Comparison of ENCODE assay signal across 8 cellular contexts in the genomic region with DNA sequence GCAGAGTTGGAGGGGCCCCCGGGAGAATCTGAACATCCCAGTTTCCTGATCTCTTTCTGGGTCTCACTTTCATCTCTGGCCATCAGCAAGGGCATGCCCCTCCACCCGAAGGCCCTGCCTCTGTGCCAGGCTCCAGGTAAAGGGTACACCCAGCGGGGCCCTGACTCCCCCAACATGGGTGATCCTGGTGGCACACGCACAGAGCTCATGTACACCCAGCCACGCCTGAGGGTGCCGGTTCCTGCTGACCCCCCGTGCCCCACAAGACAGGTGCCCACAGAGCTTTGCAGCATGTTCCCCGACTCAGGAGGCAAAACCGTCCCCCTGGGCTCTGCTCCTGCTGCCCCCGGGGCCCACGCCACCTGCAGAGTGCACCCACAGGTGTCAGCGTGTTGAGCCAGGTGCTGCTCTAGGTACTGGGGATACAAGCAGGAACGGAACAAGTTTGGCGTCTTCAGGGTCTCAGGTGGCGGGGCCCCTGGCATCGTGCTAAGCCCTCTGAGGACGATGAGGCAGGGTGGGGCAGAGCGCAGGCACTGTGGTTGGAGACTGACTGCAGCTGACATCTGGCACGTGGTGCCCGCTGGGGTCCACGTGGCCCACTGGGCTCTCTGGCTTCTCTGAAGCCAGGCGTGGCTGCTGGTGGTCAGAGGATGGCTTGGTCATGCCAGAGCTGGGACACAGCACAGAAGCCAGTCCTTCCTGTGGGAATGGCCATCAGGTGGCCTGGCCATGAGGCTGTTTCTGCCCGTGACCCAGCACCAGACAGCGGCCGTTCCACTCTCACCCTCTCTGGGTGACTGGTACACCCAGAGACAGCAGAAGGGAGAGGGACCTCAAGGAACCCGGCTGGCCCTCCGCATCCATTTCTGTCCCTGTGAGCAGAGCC. TPM values are rescaled to one million over a fixed set of nuclear protein-coding genes. Genes with fewer than 3 reads are reported as not detected.
DNase-seq lines count a peak whose midpoint lies in the region; ATAC-seq and TF ChIP-seq lines count a peak whose summit lies in the region.
"Had no signal": no experiment of that assay in that cellular context is flagged by ENCODE, and none has a peak within 500 bp of the region (broad histone marks: within the 10 kb centered on the region; RNA-seq: fewer than 3 reads in every experiment).

No MANE protein-coding gene starts in this region.

- no peak for TF ChIP-seq POLR2A in sigmoid colon (IDR thresholded peaks at IDR 0.05)

- H3K27ac Mint-ChIP-seq in activated naive CD8-positive, alpha-beta T cell treated with anti-CD3 and anti-CD28 coated beads, Interleukin-2, amount 50 U/mL, for 24 hours = no peak overlapping the region

- no peaks in the 10 kb centered on the region for H3K9me3 Mint-ChIP-seq in activated naive CD8-positive, alpha-beta T cell treated with anti-CD3 and anti-CD28 coated beads, Interleukin-2, amount 50 U/mL, for 24 hours

- H3K27ac ChIP-seq in sigmoid colon = peak overlapping the region; percentile 87 to 98 (median 95)
- H3K27ac ChIP-seq: upper lobe of right lung had no signal

- H3K9ac ChIP-seq in adipocyte (ENCODE audit: low read length) = peak overlapping the region; percentile 85

- no peak for TF ChIP-seq EP300 in sigmoid colon (IDR thresholded peaks at IDR 0.05)

- no peaks in the 10 kb centered on the region for H3K4me1 Mint-ChIP-seq in activated naive CD8-positive, alpha-beta T cell treated with anti-CD3 and anti-CD28 coated beads, Interleukin-2, amount 50 U/mL, for 24 hours

- no peak for TF ChIP-seq CTCF in sigmoid colon (IDR thresholded peaks at IDR 0.05)

- H3K4me1 ChIP-seq in adipocyte (ENCODE audit: control insufficient read depth, insufficient read depth, low read length) = peaks cover 53% of the 10 kb centered on the region
- peaks cover 0 to 90% (median 87%) of the 10 kb centered on the region in 4 donors for H3K4me1 ChIP-seq in sigmoid colon

- H3K4me3 ChIP-seq in adipocyte (ENCODE audit: low read length) (no peak overlapping the region), sigmoid colon (peak overlapping the region in 1 of 4 donors; percentile 40)
- H3K4me3 ChIP-seq: upper lobe of right lung had no signal

- intact Hi-C loops in cardiac septum (cut with DNase I) = loop anchor here (1.0 kb wide), 1 partner anchor 48 kb away; no protein-coding TSS in a partner anchor
- intact Hi-C loops in sigmoid colon (cut with DNase I) = no loop called here

- DNase-seq in adipocyte (ENCODE audit: low read depth) (no peak), cardiac septum (ENCODE audit: low spot score) (peak; percentile 66), sigmoid colon (no peak), COR-L47 (lab: John Stamatoyannopoulos, UW) (no peak)
- DNase-seq in activated naive CD8-positive, alpha-beta T cell treated with anti-CD3 and anti-CD28 coated beads, Interleukin-2, amount 50 U/mL, for 24 hours = no peak
- DNase-seq: foreskin fibroblast, upper lobe of right lung had no signal

- no peak overlapping the region for H3K4me3 Mint-ChIP-seq in activated naive CD8-positive, alpha-beta T cell treated with anti-CD3 and anti-CD28 coated beads, Interleukin-2, amount 50 U/mL, for 24 hours

- no peaks in the 10 kb centered on the region for H3K9me3 ChIP-seq in adipocyte (ENCODE audit: control insufficient read depth, low read length)
- no peaks in the 10 kb centered on the region for H3K9me3 ChIP-seq in sigmoid colon
- H3K9me3 ChIP-seq: upper lobe of right lung had no signal

- H3K27me3 ChIP-seq in adipocyte (replicated peaks; ENCODE audit: control insufficient read depth, insufficient read depth, low read length) = no peaks in the 10 kb centered on the region
- H3K27me3 ChIP-seq in sigmoid colon = no peaks in the 10 kb centered on the region
- H3K27me3 ChIP-seq: upper lobe of right lung had no signal

- ATAC-seq in HG02938 (IDR thresholded peaks at IDR 0.05; ENCODE audit: unreplicated experiment) = no peak
- no peak for ATAC-seq in activated naive CD8-positive, alpha-beta T cell treated with anti-CD3 and anti-CD28 coated beads, Interleukin-2, amount 50 U/mL, for 24 hours
- ATAC-seq: upper lobe of right lung had no signal

- WGBS in sigmoid colon, 2 donors = 91 to 92% methylated on average over 27 of the region's 27 CpGs

- no peaks in the 10 kb centered on the region for H3K36me3 Mint-ChIP-seq in activated naive CD8-positive, alpha-beta T cell treated with anti-CD3 and anti-CD28 coated beads, Interleukin-2, amount 50 U/mL, for 24 hours (ENCODE audit: low read depth)

- H3K36me3 ChIP-seq in adipocyte (ENCODE audit: control insufficient read depth, insufficient read depth, low read length, severe bottlenecking) = no peaks in the 10 kb centered on the region
- H3K36me3 ChIP-seq in sigmoid colon = no peaks in the 10 kb centered on the region
- H3K36me3 ChIP-seq: upper lobe of right lung had no signal

- no peaks in the 10 kb centered on the region for H3K27me3 Mint-ChIP-seq in activated naive CD8-positive, alpha-beta T cell treated with anti-CD3 and anti-CD28 coated beads, Interleukin-2, amount 50 U/mL, for 24 hours

RNA-seq across cellular contexts. Expression of a gene that starts 13.8 kb away (rescaled TPM):
- total RNA-seq in cardiac septum (20.1 TPM), sigmoid colon (10 to 100 TPM; 18.6 to 27.1 (median 24.9) TPM)
- 10 to 100 TPM; 13.2 to 15.6 (median 14.6) TPM for polyA plus RNA-seq in sigmoid colon

RNA-seq across cellular contexts. Expression of a gene that starts 14.1 kb away (rescaled TPM):
- 43.8 TPM for total RNA-seq in cardiac septum
- total RNA-seq in sigmoid colon = 10 to 100 TPM; 35.7 to 39.0 (median 37.5) TPM
- polyA plus RNA-seq in sigmoid colon = 10 to 100 TPM; 33.9 to 67.3 (median 65.7) TPM

RNA-seq across cellular contexts. Expression of a gene that starts 19.7 kb away (rescaled TPM):
- total RNA-seq in cardiac septum (5.2 TPM), sigmoid colon (10 to 100 TPM; 20.2 to 27.2 (median 22.7) TPM)
- 10 to 100 TPM in 1 of 3 donors, 1 to 10 TPM in 2; 4.2 to 18.1 (median 8.4) TPM for polyA plus RNA-seq in sigmoid colon

RNA-seq across cellular contexts. Expression of a gene that starts 26.1 kb away (rescaled TPM):
- 327 TPM for total RNA-seq in cardiac septum
- total RNA-seq in sigmoid colon = 1,000 to 10,000 TPM; 1,303 to 1,696 (median 1,494) TPM
- 1,000 to 10,000 TPM in 2 of 3 donors, 100 to 1,000 TPM in 1; 905 to 2,176 (median 1,086) TPM for polyA plus RNA-seq in sigmoid colon
